ENCODE assay signal across 9 cellular contexts in the genomic region with DNA sequence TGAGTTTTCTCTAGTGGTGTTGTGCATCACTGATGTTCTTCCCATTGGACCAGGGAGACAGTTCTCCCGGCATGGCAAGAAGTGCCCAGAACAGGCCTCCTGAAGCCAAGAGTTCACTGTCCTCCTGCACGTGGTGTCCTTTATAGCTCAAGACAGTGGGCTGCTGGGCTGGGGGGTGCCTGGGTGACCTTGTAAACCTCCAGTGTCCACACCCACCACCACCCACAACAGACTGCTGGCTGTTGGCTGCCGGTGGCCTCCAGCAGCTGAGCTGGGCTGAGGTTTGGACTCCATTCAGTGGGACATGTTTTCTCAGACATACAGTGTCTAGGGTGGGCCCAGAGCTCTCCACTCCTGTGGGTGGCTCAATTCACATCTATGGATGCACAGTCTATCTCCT. TPM values are rescaled to one million over a fixed set of nuclear protein-coding genes. Genes with fewer than 3 reads are reported as not detected.
DNase-seq lines count a peak whose midpoint lies in the region; ATAC-seq and TF ChIP-seq lines count a peak whose summit lies in the region.
"Had no signal": no experiment of that assay in that cellular context is flagged by ENCODE, and none has a peak within 500 bp of the region (broad histone marks: within the 10 kb centered on the region; RNA-seq: fewer than 3 reads in every experiment).

No MANE protein-coding gene starts in this region.

- TF ChIP-seq POLR2A in esophagus muscularis mucosa (IDR thresholded peaks at IDR 0.05; ENCODE audit: low read depth) = no peak
- TF ChIP-seq POLR2A in right lobe of liver (IDR thresholded peaks at IDR 0.05) = no peak

- peaks cover 66% of the 10 kb centered on the region for H3K79me2 ChIP-seq in DOHH2 (ENCODE audit: control insufficient read depth, low read length)
- peaks cover 68% of the 10 kb centered on the region for H3K79me2 ChIP-seq in PC-3 (ENCODE audit: low read length)
- 0 out of 2 replicates have a peak, but pooled peaks cover 3% of the 10 kb centered on the region for H3K79me2 ChIP-seq in MM.1S (ENCODE audit: low read length)

- H4K20me1 ChIP-seq in DOHH2 (ENCODE audit: control insufficient read depth, insufficient read depth, low read depth, low read length) = peaks cover 9% of the 10 kb centered on the region; the same call in 1 of the 2 replicates
- peaks cover 10% of the 10 kb centered on the region; the same call in 1 of the 2 replicates for H4K20me1 ChIP-seq in PC-3 (ENCODE audit: low read length)
- no peaks in the 10 kb centered on the region for H4K20me1 ChIP-seq in MM.1S (ENCODE audit: insufficient read depth, low read length)

- H3K9me2 ChIP-seq in DOHH2 (replicated peaks; ENCODE audit: control insufficient read depth, low read length) = no peaks in the 10 kb centered on the region
- H3K9me2 ChIP-seq in PC-3 (replicated peaks; ENCODE audit: low read length) = no peaks in the 10 kb centered on the region
- no peaks in the 10 kb centered on the region for H3K9me2 ChIP-seq in MM.1S (replicated peaks; ENCODE audit: insufficient read depth, low read length)

- H2AFZ ChIP-seq in PC-3 (ENCODE audit: low read length) (no peak overlapping the region), MM.1S (ENCODE audit: low read length) (no peak overlapping the region)

- no peak overlapping the region for H3K9ac ChIP-seq in PC-3 (ENCODE audit: low read length)
- no peak overlapping the region for H3K9ac ChIP-seq in rectal smooth muscle tissue (ENCODE audit: low read length)
- no peak overlapping the region for H3K9ac ChIP-seq in MM.1S (ENCODE audit: low read length)

- intact Hi-C loops in PC-3 (cut with micrococcal nuclease) (no loop called here), esophagus muscularis mucosa (cut with DNase I) (no loop called here), right lobe of liver (cut with DNase I) (no loop called here)

- H3K36me3 ChIP-seq in DOHH2 (ENCODE audit: control insufficient read depth, low read length) = peaks cover 8% of the 10 kb centered on the region
- no peaks in the 10 kb centered on the region for H3K36me3 ChIP-seq in PC-3 (ENCODE audit: low read depth, low read length)
- no peaks in the 10 kb centered on the region for H3K36me3 ChIP-seq in esophagus muscularis mucosa
- H3K36me3 ChIP-seq in rectal smooth muscle tissue (ENCODE audit: control insufficient read depth, insufficient read depth, low read length) = no peaks in the 10 kb centered on the region
- H3K36me3 ChIP-seq in right lobe of liver = no peaks in the 10 kb centered on the region
- H3K36me3 ChIP-seq in MM.1S (replicated peaks; ENCODE audit: insufficient read depth, low read length) = no peaks in the 10 kb centered on the region

- H3K4me2 ChIP-seq in DOHH2 (ENCODE audit: low read length) = peak overlapping the region; percentile 92
- H3K4me2 ChIP-seq in PC-3 (ENCODE audit: low read length) = peak overlapping the region; percentile 87
- no peak overlapping the region for H3K4me2 ChIP-seq in MM.1S (ENCODE audit: low read depth, low read length)

- H3K4me1 ChIP-seq in DOHH2 (ENCODE audit: control insufficient read depth, low read length) = peaks cover 30% of the 10 kb centered on the region
- H3K4me1 ChIP-seq in PC-3 (ENCODE audit: insufficient read depth, low read length) = peaks cover 39% of the 10 kb centered on the region
- peaks cover 53 to 75% (median 70%) of the 10 kb centered on the region in 4 donors for H3K4me1 ChIP-seq in esophagus muscularis mucosa
- peaks cover 12% of the 10 kb centered on the region for H3K4me1 ChIP-seq in rectal smooth muscle tissue (ENCODE audit: control insufficient read depth, insufficient read depth, low read length)
- H3K4me1 ChIP-seq in right lobe of liver = peaks cover 0 to 7% (median 0%) of the 10 kb centered on the region in 4 donors
- peaks cover 15% of the 10 kb centered on the region; the same call in 1 of the 2 replicates for H3K4me1 ChIP-seq in MM.1S (ENCODE audit: low read length)

- H3K27ac ChIP-seq in DOHH2 (ENCODE audit: low read depth, low read length) = no peak overlapping the region
- H3K27ac ChIP-seq in PC-3 (ENCODE audit: low read length) = no peak overlapping the region
- peak overlapping the region; percentile 88 to 98 (median 96) for H3K27ac ChIP-seq in esophagus muscularis mucosa (replicated peaks in 1 of 4)
- H3K27ac ChIP-seq in rectal smooth muscle tissue (ENCODE audit: low read depth, low read length) = no peak overlapping the region
- no peak overlapping the region for H3K27ac ChIP-seq in right lobe of liver
- H3K27ac ChIP-seq in MM.1S (ENCODE audit: low read length) = no peak overlapping the region

- CTCF ChIA-PET in PC-3 (lab: Charles Lee) = no interaction called here

- no peaks in the 10 kb centered on the region for H3K27me3 ChIP-seq in DOHH2 (ENCODE audit: control insufficient read depth, low read length)
- H3K27me3 ChIP-seq in PC-3 (ENCODE audit: low read length) = no peaks in the 10 kb centered on the region
- peaks cover 0 to 3% (median 0%) of the 10 kb centered on the region in 4 donors for H3K27me3 ChIP-seq in esophagus muscularis mucosa
- H3K27me3 ChIP-seq in rectal smooth muscle tissue (ENCODE audit: control insufficient read depth, insufficient read depth, low read length) = no peaks in the 10 kb centered on the region
- H3K27me3 ChIP-seq in right lobe of liver = no peaks in the 10 kb centered on the region
- H3K27me3 ChIP-seq in MM.1S (replicated peaks; ENCODE audit: insufficient read depth, low read length) = no peaks in the 10 kb centered on the region

- TF ChIP-seq CTCF in DOHH2 (IDR thresholded peaks at IDR 0.05; ENCODE audit: low read depth, low read length, poor library complexity, severe bottlenecking) (no peak), PC-3 (conservative IDR thresholded peaks at IDR 0.05; ENCODE audit: low read depth, low read length) (no peak), esophagus muscularis mucosa (IDR thresholded peaks at IDR 0.05) (no peak), right lobe of liver (IDR thresholded peaks at IDR 0.05) (no peak), MM.1S (IDR thresholded peaks at IDR 0.05; ENCODE audit: low read length) (no peak)

- no peak for TF ChIP-seq EP300 in esophagus muscularis mucosa (IDR thresholded peaks at IDR 0.05)

- no peak for ATAC-seq in PC-3
- no peak for ATAC-seq in right lobe of liver

- POLR2A ChIA-PET in PC-3 (lab: Charles Lee; ENCODE audit: unreplicated experiment) = no interaction called here

- WGBS in esophagus muscularis mucosa = 54% methylated on average over 3 of the region's 3 CpGs
- no CpG with 5 or more reads among the region's 3 CpGs for WGBS in right lobe of liver (ENCODE audit: insufficient coverage, low coverage, low lambda C conversion rate, missing lambda C conversion rate)

- DNase-seq in PC-3 = no peak
- no peak for DNase-seq in esophagus muscularis mucosa (ENCODE audit: extremely low spot score)
- DNase-seq in AG08395 (ENCODE audit: low spot score) = no peak
- no peak for DNase-seq in HuH-7 (ENCODE audit: low spot score)
- DNase-seq in right lobe of liver = no peak
- no peak for DNase-seq in MM.1S
- DNase-seq: NCI-H2081 treated with DMSO at 0.1 percent for 48 hours had no signal

- H3K4me3 ChIP-seq in DOHH2 (ENCODE audit: low read length) (peak overlapping the region; percentile 88; the same call in 1 of the 2 replicates), PC-3 (ENCODE audit: low read length) (peak overlapping the region; percentile 89), esophagus muscularis mucosa (peak overlapping the region; percentile 78 to 99 (median 89)), rectal smooth muscle tissue (ENCODE audit: low read length) (peak overlapping the region; percentile 99), right lobe of liver (no peak overlapping the region), MM.1S (ENCODE audit: low read length) (no peak overlapping the region)

- H3F3A ChIP-seq in DOHH2 (ENCODE audit: control insufficient read depth, insufficient read depth) = no peaks in the 10 kb centered on the region; the same call in 1 of the 2 replicates
- H3F3A ChIP-seq in PC-3 (ENCODE audit: low read length, unreplicated experiment) = peaks cover 6% of the 10 kb centered on the region
- H3F3A ChIP-seq in MM.1S (ENCODE audit: insufficient read depth, low read length) = no peaks in the 10 kb centered on the region

- H3K9me3 ChIP-seq in DOHH2 (ENCODE audit: control insufficient read depth, insufficient read depth, low read length) (no peaks in the 10 kb centered on the region), PC-3 (ENCODE audit: low read length) (no peaks in the 10 kb centered on the region), esophagus muscularis mucosa (no peaks in the 10 kb centered on the region), right lobe of liver (no peaks in the 10 kb centered on the region), MM.1S (replicated peaks; ENCODE audit: insufficient read depth, low read length) (no peaks in the 10 kb centered on the region)

- BruUV-seq in PC-3 (replicated peaks; lab: Mats Ljungman, UMichigan) = no TSS peak

RNA-seq across cellular contexts. Expression of a gene that starts 42.2 kb away (rescaled TPM):
- total RNA-seq in PC-3 (2014; rRNA removed) (189 and 208 TPM in 2 replicates), esophagus muscularis mucosa (100 to 1,000 TPM; 114 to 188 (median 151) TPM), right lobe of liver (10 to 100 TPM in 2 of 6 experiments, 1 to 10 TPM in 4; 4.2 to 28.0 (median 7.2) TPM)

Comparison
In these comparisons a context has a peak if more than half of its experiments do, and no peak if none do; other contexts are left out.
1. H3K27ac ChIP-seq: peak in esophagus muscularis mucosa (4 of 4); none in DOHH2 (single experiment), PC-3 (single experiment), rectal smooth muscle tissue (single experiment), right lobe of liver (0 of 3) and MM.1S (single experiment).
2. H3K4me3 ChIP-seq: peak in DOHH2 (single experiment), PC-3 (single experiment), esophagus muscularis mucosa (4 of 4) and rectal smooth muscle tissue (single experiment); none in right lobe of liver (0 of 3) and MM.1S (single experiment).